22 cellular contexts compared by ENCODE assay signal in the genomic region with DNA sequence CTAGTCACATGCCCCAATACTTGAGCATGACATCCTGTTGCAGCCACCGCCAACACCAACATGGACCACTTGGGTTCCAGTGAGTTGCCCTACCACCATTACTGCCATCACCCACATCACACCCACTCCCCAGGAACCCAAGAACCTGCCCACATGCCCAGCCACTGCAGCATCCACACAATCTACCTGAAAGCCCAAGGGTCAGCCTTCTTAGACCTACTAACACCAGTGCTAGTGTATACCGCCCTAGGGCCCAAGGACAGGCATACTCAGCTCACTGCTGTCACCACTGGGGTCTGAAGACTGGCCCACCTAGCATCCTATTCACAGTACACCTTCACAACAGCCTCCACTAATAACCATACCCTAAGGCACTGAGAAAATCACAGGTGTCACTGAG.
"Had no signal": no experiment of that assay in that cellular context is flagged by ENCODE, and none has a peak within 500 bp of the region (broad histone marks: within the 10 kb centered on the region; RNA-seq: fewer than 3 reads in every experiment).

No MANE protein-coding gene starts in this region.

- H3K36me3 ChIP-seq: gastrocnemius medialis, right atrium auricular region had no signal

- H3K4me1 ChIP-seq: gastrocnemius medialis, pancreas, psoas muscle, right atrium auricular region, stomach, suprapubic skin, tibial nerve had no signal

- H3K36me3 Mint-ChIP-seq: activated naive CD8-positive, alpha-beta T cell treated with anti-CD3 and anti-CD28 coated beads for 36 hours had no signal

- H3K27ac ChIP-seq: esophagus squamous epithelium, gastrocnemius medialis, pancreas, psoas muscle, right atrium auricular region, spleen, stomach, suprapubic skin, tibial nerve, VCaP had no signal

- H3K4me3 Mint-ChIP-seq: activated CD4-positive, alpha-beta T cell treated with anti-CD3 and anti-CD28 coated beads, Interleukin-2, amount 10 ng/mL, durations not matched to agents 7 days and 5 days; activated CD8-positive, alpha-beta T cell treated with anti-CD3 and anti-CD28 coated beads for 36 hours; activated naive CD8-positive, alpha-beta T cell treated with anti-CD3 and anti-CD28 coated beads for 36 hours; neural crest cell had no signal

- ATAC-seq: activated CD8-positive, alpha-beta T cell treated with anti-CD3 and anti-CD28 coated beads for 36 hours; gastrocnemius medialis; left ventricle myocardium superior; pancreas; psoas muscle; SK-N-SH treated with all-trans-retinoic acid at 6 μM for 48 hours had no signal

- DNase-seq: activated CD4-positive, alpha-beta T cell treated with anti-CD3 and anti-CD28 coated beads, Interleukin-2, amount 10 ng/mL, durations not matched to agents 7 days and 5 days; activated CD4-positive, CD25-positive, alpha-beta regulatory T cell treated with anti-CD3 and anti-CD28 coated beads, Interleukin-2, amount 50 U/mL, for 72 hours; activated CD8-positive, alpha-beta T cell treated with anti-CD3 and anti-CD28 coated beads for 36 hours; activated naive CD4-positive, alpha-beta T cell treated with Interleukin-2 at 50 U/mL for 16 hours; activated naive CD8-positive, alpha-beta T cell treated with anti-CD3 and anti-CD28 coated beads for 36 hours; activated T-cell treated with anti-CD3 and anti-CD28 coated beads, Interleukin-2, amount 50 U/mL, for 48 hours; central memory CD4-positive, alpha-beta T cell; esophagus squamous epithelium; gastrocnemius medialis; hippocampal formation; left ventricle myocardium superior; pancreas; psoas muscle; spleen; stimulated activated CD4-positive, alpha-beta T cell treated with anti-CD3 and anti-CD28 coated beads, Interleukin-4, amount 100 ng/mL, for 1 hour; stomach had no signal

- H3K27me3 ChIP-seq: esophagus squamous epithelium, gastrocnemius medialis, pancreas, right atrium auricular region, spleen, stomach, suprapubic skin, tibial nerve had no signal

- H3K9me3 ChIP-seq: esophagus squamous epithelium, pancreas, psoas muscle, suprapubic skin had no signal

- H3K4me3 ChIP-seq: esophagus squamous epithelium, gastrocnemius medialis, pancreas, psoas muscle, right atrium auricular region, spleen, stomach, suprapubic skin, tibial nerve had no signal

- H3K27ac Mint-ChIP-seq: activated CD4-positive, alpha-beta T cell treated with anti-CD3 and anti-CD28 coated beads, Interleukin-2, amount 10 ng/mL, durations not matched to agents 7 days and 5 days; activated CD8-positive, alpha-beta T cell treated with anti-CD3 and anti-CD28 coated beads for 36 hours; activated naive CD8-positive, alpha-beta T cell treated with anti-CD3 and anti-CD28 coated beads for 36 hours had no signal

- H3K27me3 Mint-ChIP-seq: activated CD8-positive, alpha-beta T cell treated with anti-CD3 and anti-CD28 coated beads for 36 hours; activated naive CD8-positive, alpha-beta T cell treated with anti-CD3 and anti-CD28 coated beads for 36 hours had no signal

- H3K9me3 Mint-ChIP-seq: neural crest cell had no signal

- H3K4me1 Mint-ChIP-seq: activated CD4-positive, alpha-beta T cell treated with anti-CD3 and anti-CD28 coated beads, Interleukin-2, amount 10 ng/mL, durations not matched to agents 7 days and 5 days; activated naive CD8-positive, alpha-beta T cell treated with anti-CD3 and anti-CD28 coated beads for 36 hours; neural crest cell had no signal
